ENCODE assay signal across 21 cellular contexts in the genomic region with DNA sequence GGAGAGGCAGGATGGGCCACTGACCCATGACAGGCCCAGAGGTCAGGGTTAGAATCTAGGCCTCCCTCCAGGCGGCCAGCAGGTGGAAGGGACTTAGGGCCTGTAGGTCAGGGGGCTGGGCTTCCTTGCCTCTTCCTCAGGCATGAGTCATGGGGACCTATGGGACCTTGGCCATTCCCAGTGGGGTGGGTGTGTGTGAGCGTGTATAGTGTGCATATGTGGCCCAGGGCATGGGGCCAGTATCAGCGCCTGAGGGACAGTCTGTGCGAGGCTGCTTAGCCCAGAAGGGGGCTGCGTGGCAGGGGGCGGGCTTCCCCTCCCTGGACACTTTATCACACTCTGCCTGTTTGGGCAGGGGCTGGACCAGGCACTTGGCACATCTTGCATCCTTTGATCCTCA. TPM values are rescaled to one million over a fixed set of nuclear protein-coding genes. Genes with fewer than 3 reads are reported as not detected.
DNase-seq lines count a peak whose midpoint lies in the region; TF ChIP-seq lines count a peak whose summit lies in the region.
"Had no signal": no experiment of that assay in that cellular context is flagged by ENCODE, and none has a peak within 500 bp of the region (broad histone marks: within the 10 kb centered on the region; RNA-seq: fewer than 3 reads in every experiment).

No MANE protein-coding gene starts in this region.

- no peak overlapping the region for H3K4me3 ChIP-seq in GM23248
- H3K4me3 ChIP-seq: coronary artery, SK-N-MC, thoracic aorta had no signal

- 0 out of 2 replicates have a peak, but pooled peaks cover 3% of the 10 kb centered on the region for H3K79me2 ChIP-seq in GM23248 (ENCODE audit: insufficient read depth)

- H3K9ac ChIP-seq in GM23248, result no peak overlapping the region

- no peak overlapping the region for H3K4me2 ChIP-seq in GM23248 (ENCODE audit: unreplicated experiment)

- TF ChIP-seq CTCF in osteocyte (IDR thresholded peaks at IDR 0.05), result no peak

- H3F3A ChIP-seq in GM23248 (ENCODE audit: insufficient read depth), result no peaks in the 10 kb centered on the region

- no peak overlapping the region for H2AFZ ChIP-seq in GM23248

- DNase-seq in GM23248, result peak; percentile 44
- peak; percentile 76 for DNase-seq in RPMI7951 (ENCODE audit: low read depth)
- peak; percentile 33 for DNase-seq in fibroblast of peridontal ligament (ENCODE audit: extremely low read depth)
- DNase-seq in osteocyte (ENCODE audit: extremely low spot score, unreplicated experiment), result no peak
- DNase-seq in NCI-H1092 (lab: John Stamatoyannopoulos, UW), result no peak
- DNase-seq in ecto neural progenitor cell (ENCODE audit: low spot score), result no peak
- DNase-seq in NCI-H128 (lab: John Stamatoyannopoulos, UW; ENCODE audit: unreplicated experiment), result no peak
- DNase-seq: activated CD4-positive, alpha-beta T cell treated with anti-CD3 and anti-CD28 coated beads, Interleukin-2, amount 50 U/mL, for 4 hours; activated CD8-positive, alpha-beta memory T cell treated with anti-CD3 and anti-CD28 coated beads, Interleukin-2, amount 50 U/mL, for 4 hours; activated naive CD8-positive, alpha-beta T cell treated with anti-CD3 and anti-CD28 coated beads for 36 hours; HFFc6; NCI-H1436; NCI-H510A; stimulated activated CD4-positive, alpha-beta T cell treated with anti-CD3 and anti-CD28 coated beads, Interleukin-2, amount 100 ng/mL, for 24 hours; stimulated activated naive CD4-positive, alpha-beta T cell; WERI-Rb-1 had no signal

- no peaks in the 10 kb centered on the region for H3K4me1 ChIP-seq in GM23248 (ENCODE audit: insufficient read depth)

- H3K4me1 Mint-ChIP-seq in osteocyte (ENCODE audit: unreplicated experiment), result peaks cover 28% of the 10 kb centered on the region
- H3K4me1 Mint-ChIP-seq: activated naive CD8-positive, alpha-beta T cell treated with anti-CD3 and anti-CD28 coated beads for 36 hours had no signal

- peak overlapping the region; percentile 27 for H3K27ac Mint-ChIP-seq in osteocyte (ENCODE audit: unreplicated experiment)
- H3K27ac Mint-ChIP-seq: activated naive CD8-positive, alpha-beta T cell treated with anti-CD3 and anti-CD28 coated beads for 36 hours; activated T-helper 17 cell treated with anti-CD3 and anti-CD28 coated beads, Interleukin-2, amount 50 U/mL, for 72 hours; HFFc6; T-helper 2 cell treated with Interferon-gamma antibody and Interleukin-4, amounts not matched to agents 5 μg/mL and 100 μg/mL, for 36 hours had no signal

- peaks cover 54% of the 10 kb centered on the region for H3K36me3 Mint-ChIP-seq in osteocyte (ENCODE audit: unreplicated experiment)
- H3K36me3 Mint-ChIP-seq: activated naive CD8-positive, alpha-beta T cell treated with anti-CD3 and anti-CD28 coated beads for 36 hours had no signal

- no peak overlapping the region for H3K4me3 Mint-ChIP-seq in osteocyte (ENCODE audit: unreplicated experiment)
- H3K4me3 Mint-ChIP-seq: activated naive CD8-positive, alpha-beta T cell treated with anti-CD3 and anti-CD28 coated beads for 36 hours; activated T-helper 17 cell treated with anti-CD3 and anti-CD28 coated beads, Interleukin-2, amount 50 U/mL, for 72 hours; HFFc6; T-helper 2 cell treated with Interferon-gamma antibody and Interleukin-4, amounts not matched to agents 5 μg/mL and 100 μg/mL, for 36 hours had no signal

- no peaks in the 10 kb centered on the region for H3K27me3 Mint-ChIP-seq in osteocyte (ENCODE audit: unreplicated experiment)
- H3K27me3 Mint-ChIP-seq: activated naive CD8-positive, alpha-beta T cell treated with anti-CD3 and anti-CD28 coated beads for 36 hours; activated T-helper 17 cell treated with anti-CD3 and anti-CD28 coated beads, Interleukin-2, amount 50 U/mL, for 72 hours had no signal

- H4K20me1 ChIP-seq in GM23248 (ENCODE audit: insufficient read depth), result no peaks in the 10 kb centered on the region

- no peaks in the 10 kb centered on the region for H3K27me3 ChIP-seq in GM23248 (replicated peaks; ENCODE audit: insufficient read depth)

- H3K9me3 ChIP-seq in GM23248 (ENCODE audit: low read depth), result no peaks in the 10 kb centered on the region
- H3K9me3 ChIP-seq: thoracic aorta had no signal

- H3K36me3 ChIP-seq in GM23248 (ENCODE audit: low read depth), result peaks cover 8% of the 10 kb centered on the region

- H3K27ac ChIP-seq in GM23248, result no peak overlapping the region
- H3K27ac ChIP-seq: coronary artery, SK-N-MC, thoracic aorta, WERI-Rb-1 had no signal

- in situ Hi-C loops in GM23248 (cut with MboI), result no loop called here

- H3K9me2 ChIP-seq in GM23248 (ENCODE audit: insufficient read depth), result no peaks in the 10 kb centered on the region

- WGBS in GM23248 (ENCODE audit: low coverage in 1 of 2, low lambda C conversion rate in 2 of 2, missing lambda C conversion rate in 2 of 2), 2 experiments, result 65 to 83% methylated on average over 4 to 6 of the region's 6 CpGs

- no peaks in the 10 kb centered on the region for H3K9me3 Mint-ChIP-seq in osteocyte (ENCODE audit: unreplicated experiment)
- H3K9me3 Mint-ChIP-seq: activated naive CD8-positive, alpha-beta T cell treated with anti-CD3 and anti-CD28 coated beads for 36 hours; activated T-helper 17 cell treated with anti-CD3 and anti-CD28 coated beads, Interleukin-2, amount 50 U/mL, for 72 hours; HFFc6; T-helper 2 cell treated with Interferon-gamma antibody and Interleukin-4, amounts not matched to agents 5 μg/mL and 100 μg/mL, for 36 hours had no signal

RNA-seq across cellular contexts. Expression of a gene that starts 13.3 kb away (rescaled TPM):
- 105 and 117 TPM in 2 replicates for total RNA-seq in GM23248 (2014; rRNA removed; shearing (Covaris generic))
- polyA plus RNA-seq in GM23248 (2016; fragmentation: Nextera tagmentation; extraction: Ambion mirVana), result 7.5 and 8.1 TPM in 2 replicates
- 62.4 and 95.0 TPM in 2 replicates for total RNA-seq in RPMI7951 (2014; rRNA removed; shearing (Covaris generic))
- total RNA-seq in osteocyte, result 83.2 and 86.8 TPM in 2 replicates

Comparison
In these comparisons a context has a peak if more than half of its experiments do, and no peak if none do; other contexts are left out.
1. DNase-seq: peak in GM23248 (single experiment), RPMI7951 (single experiment) and fibroblast of peridontal ligament (single experiment); none in osteocyte (single experiment), NCI-H1092 (single experiment), ecto neural progenitor cell (single experiment) and NCI-H128 (single experiment).